ENCODE assay signal across 9 cellular contexts in the genomic region with DNA sequence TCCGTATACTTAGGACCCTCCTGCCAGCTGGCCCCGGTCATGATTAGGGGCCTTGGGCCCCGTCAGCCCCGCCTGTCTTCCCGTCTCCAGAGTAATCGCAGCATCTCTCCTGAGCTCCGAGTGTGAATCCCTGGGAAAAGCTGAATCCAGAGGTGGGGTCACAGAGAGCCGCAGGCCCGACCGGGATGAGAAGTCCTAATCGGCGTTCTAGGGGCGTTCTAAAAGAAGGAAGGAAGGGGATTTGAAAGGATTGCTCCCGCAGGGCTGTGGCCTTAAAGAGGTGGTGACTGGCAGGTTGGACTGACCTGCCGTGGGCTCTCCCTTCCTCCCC. TPM values are rescaled to one million over a fixed set of nuclear protein-coding genes. Genes with fewer than 3 reads are reported as not detected.
A peak's percentile ranks its signal among the peaks of the same experiment; 100 is the strongest.
DNase-seq lines count a peak whose midpoint lies in the region; ATAC-seq and TF ChIP-seq lines count a peak whose summit lies in the region.
"Had no signal": no experiment of that assay in that cellular context is flagged by ENCODE, and none has a peak within 500 bp of the region (broad histone marks: within the 10 kb centered on the region; RNA-seq: fewer than 3 reads in every experiment).

No MANE protein-coding gene starts in this region.

- peaks cover 53% of the 10 kb centered on the region for H3K4me1 Mint-ChIP-seq in CD4-positive, alpha-beta T cell (ENCODE audit: low read depth)
- H3K4me1 Mint-ChIP-seq in IgD-negative memory B cell = peaks cover 36 to 44% (median 39%) of the 10 kb centered on the region in 3 donors

- no peak for ATAC-seq in CD4-positive, alpha-beta T cell (ENCODE audit: poor library complexity)
- ATAC-seq in left lobe of liver (peak; percentile 1), thoracic aorta (ENCODE audit: insufficient number of reproducible peaks, low FRiP score, low read depth) (no peak)

- CTCF ChIA-PET in CD4-positive, alpha-beta T cell (lab: Charles Lee) = interaction anchor here (0.7 to 2.2 kb wide), 6 partner anchors 15 to 197 kb away, joined by 3 to 8 read pairs (median 6); no protein-coding TSS in a partner anchor

- H3K4me3 Mint-ChIP-seq in CD4-positive, alpha-beta T cell = peak overlapping the region; percentile 94
- H3K4me3 Mint-ChIP-seq in IgD-negative memory B cell = peak overlapping the region; percentile 95 to 100 (median 98)

- H3K9me3 ChIP-seq in CD4-positive, alpha-beta T cell (ENCODE audit: control insufficient read depth, low read length) = no peaks in the 10 kb centered on the region
- H3K9me3 ChIP-seq in thoracic aorta = no peaks in the 10 kb centered on the region

- peaks cover 50% of the 10 kb centered on the region for H3K36me3 Mint-ChIP-seq in CD4-positive, alpha-beta T cell (ENCODE audit: low read depth)
- H3K36me3 Mint-ChIP-seq in IgD-negative memory B cell = no peaks in the 10 kb centered on the region

- H3K4me1 ChIP-seq in thoracic aorta (ENCODE audit: control insufficient read depth in 1 of 2, low read depth in 2 of 2) = peaks cover 23 to 62% of the 10 kb centered on the region in 2 donors

- peaks cover 12% of the 10 kb centered on the region for H3K27me3 Mint-ChIP-seq in CD4-positive, alpha-beta T cell
- no peaks in the 10 kb centered on the region for H3K27me3 Mint-ChIP-seq in IgD-negative memory B cell

- intact Hi-C loops in CD4-positive, alpha-beta T cell (cut with DNase I, micrococcal nuclease) = loop anchor here (1.0 to 10.0 kb wide), 6 partner anchors 14 to 936 kb away; a partner anchor contains a TSS

- H3K4me3 ChIP-seq in thoracic aorta = peak overlapping the region; percentile 93

- H3K36me3 ChIP-seq in thoracic aorta = no peaks in the 10 kb centered on the region

- DNase-seq in CD4-positive, alpha-beta T cell = no peak
- DNase-seq in left lobe of liver (ENCODE audit: low spot score) (no peak), thoracic aorta (ENCODE audit: low spot score) (no peak), ureter (ENCODE audit: low spot score) (no peak), cortex of kidney (lab: John Stamatoyannopoulos, UW) (no peak), HuH-7.5 (ENCODE audit: low spot score) (no peak)

- peak overlapping the region; percentile 98 for H3K27ac Mint-ChIP-seq in CD4-positive, alpha-beta T cell
- H3K27ac Mint-ChIP-seq in IgD-negative memory B cell = peak overlapping the region; percentile 98 to 99 (median 99)

- TF ChIP-seq CTCF in CD4-positive, alpha-beta T cell (IDR thresholded peaks at IDR 0.05) = no peak
- TF ChIP-seq CTCF in thoracic aorta (IDR thresholded peaks at IDR 0.05) = no peak

- peak overlapping the region; percentile 84 for H3K27ac ChIP-seq in CD4-positive, alpha-beta T cell (ENCODE audit: low read depth, low read length)
- peak overlapping the region; percentile 91 for H3K27ac ChIP-seq in angular gyrus (ENCODE audit: low read depth, low read length)
- peak overlapping the region; percentile 95 to 97 for H3K27ac ChIP-seq in thoracic aorta

- no peaks in the 10 kb centered on the region for H3K27me3 ChIP-seq in CD4-positive, alpha-beta T cell (ENCODE audit: control insufficient read depth, insufficient read depth, low read length)
- H3K27me3 ChIP-seq in thoracic aorta (replicated peaks; ENCODE audit: insufficient read depth) = no peaks in the 10 kb centered on the region

- POLR2A ChIA-PET in CD4-positive, alpha-beta T cell (lab: Charles Lee) = interaction anchor here (0.7 to 4.4 kb wide), 34 partner anchors 9 to 1355 kb away, joined by 3 to 113 read pairs (median 10); a partner anchor contains a TSS

- peaks cover 3% of the 10 kb centered on the region for H3K9me3 Mint-ChIP-seq in CD4-positive, alpha-beta T cell
- H3K9me3 Mint-ChIP-seq in IgD-negative memory B cell = no peaks in the 10 kb centered on the region

RNA-seq across cellular contexts. Expression of a gene that starts 0.4 kb away (rescaled TPM):
- 10 to 100 TPM; 22.7 to 24.8 TPM for total RNA-seq in CD4-positive, alpha-beta T cell
- 120 TPM for polyA plus RNA-seq in IgD-negative memory B cell
- total RNA-seq in left lobe of liver (4.7 TPM), thoracic aorta (10 to 100 TPM; 41.3 to 45.9 TPM), ureter (75.3 TPM)

RNA-seq across cellular contexts. Expression of a gene that starts 38.4 kb away (rescaled TPM):
- total RNA-seq in CD4-positive, alpha-beta T cell = not detected
- 3.7 TPM for polyA plus RNA-seq in IgD-negative memory B cell
- total RNA-seq in left lobe of liver (not detected), thoracic aorta (not detected), ureter (not detected)
- total RNA-seq: pulmonary artery endothelial cell had no signal

RNA-seq across cellular contexts. Expression of a gene that starts 58.2 kb away (rescaled TPM):
- total RNA-seq in CD4-positive, alpha-beta T cell = 10 to 100 TPM; 39.8 to 40.4 TPM
- 44.0 TPM for polyA plus RNA-seq in IgD-negative memory B cell
- total RNA-seq in left lobe of liver = 7.3 TPM
- 10 to 100 TPM; 11.8 to 17.1 TPM for total RNA-seq in thoracic aorta
- 17.0 TPM for total RNA-seq in ureter
